Comparison of ENCODE assay signal across 16 cellular contexts in genomic region chr5:116379306-116379705, GRCh38.
A peak's percentile ranks its signal among the peaks of the same experiment; 100 is the strongest.
DNase-seq lines count a peak whose midpoint lies in the region; ATAC-seq and TF ChIP-seq lines count a peak whose summit lies in the region.
"Had no signal": no experiment of that assay in that cellular context is flagged by ENCODE, and none has a peak within 500 bp of the region (broad histone marks: within the 10 kb centered on the region; RNA-seq: fewer than 3 reads in every experiment).

No MANE protein-coding gene starts in this region.

- H3K36me3 Mint-ChIP-seq in activated T-helper 17 cell treated with anti-CD3 and anti-CD28 coated beads, Interleukin-2, amount 50 U/mL, for 72 hours (ENCODE audit: low read depth), result peaks cover 22% of the 10 kb centered on the region
- H3K36me3 Mint-ChIP-seq in type B pancreatic cell, result peaks cover 3% of the 10 kb centered on the region

- H3K4me1 Mint-ChIP-seq in activated T-helper 17 cell treated with anti-CD3 and anti-CD28 coated beads, Interleukin-2, amount 50 U/mL, for 72 hours, result no peaks in the 10 kb centered on the region
- H3K4me1 Mint-ChIP-seq in type B pancreatic cell (ENCODE audit: unreplicated experiment), result peaks cover 39% of the 10 kb centered on the region
- H3K4me1 Mint-ChIP-seq: IgD-negative memory B cell had no signal

- no peak overlapping the region for H3K4me3 ChIP-seq in WERI-Rb-1 (ENCODE audit: low read depth, low read length)
- no peak overlapping the region for H3K4me3 ChIP-seq in esophagus muscularis mucosa
- H3K4me3 ChIP-seq: GM23248 had no signal

- no peak overlapping the region for H3K27ac Mint-ChIP-seq in activated T-helper 17 cell treated with anti-CD3 and anti-CD28 coated beads, Interleukin-2, amount 50 U/mL, for 72 hours
- no peak overlapping the region for H3K27ac Mint-ChIP-seq in type B pancreatic cell
- H3K27ac Mint-ChIP-seq: CD4-positive, alpha-beta T cell; IgD-negative memory B cell had no signal

- H3K4me1 ChIP-seq in esophagus muscularis mucosa, result peaks cover 0 to 5% (median 2%) of the 10 kb centered on the region in 4 donors
- H3K4me1 ChIP-seq: Caco-2 had no signal

- H3K9me3 ChIP-seq in WERI-Rb-1 (ENCODE audit: severe bottlenecking) (no peaks in the 10 kb centered on the region), esophagus muscularis mucosa (no peaks in the 10 kb centered on the region)
- H3K9me3 ChIP-seq: Caco-2 had no signal

- H3K4me3 Mint-ChIP-seq in activated T-helper 17 cell treated with anti-CD3 and anti-CD28 coated beads, Interleukin-2, amount 50 U/mL, for 72 hours, result no peak overlapping the region
- H3K4me3 Mint-ChIP-seq in type B pancreatic cell, result no peak overlapping the region
- H3K4me3 Mint-ChIP-seq: CD4-positive, alpha-beta T cell; IgD-negative memory B cell had no signal

- 96% methylated on average over 5 of the region's 5 CpGs for WGBS in esophagus muscularis mucosa

- no peaks in the 10 kb centered on the region for H3K36me3 ChIP-seq in WERI-Rb-1
- no peaks in the 10 kb centered on the region for H3K36me3 ChIP-seq in esophagus muscularis mucosa

- H3K9me3 Mint-ChIP-seq in activated T-helper 17 cell treated with anti-CD3 and anti-CD28 coated beads, Interleukin-2, amount 50 U/mL, for 72 hours, result no peaks in the 10 kb centered on the region
- no peaks in the 10 kb centered on the region for H3K9me3 Mint-ChIP-seq in type B pancreatic cell
- H3K9me3 Mint-ChIP-seq: CD4-positive, alpha-beta T cell; IgD-negative memory B cell had no signal

- DNase-seq in WERI-Rb-1 (no peak), esophagus muscularis mucosa (ENCODE audit: extremely low spot score) (peak; percentile 26), myocyte (ENCODE audit: low read depth) (peak; percentile 50), type B pancreatic cell (ENCODE audit: extremely low spot score, unreplicated experiment) (no peak), HCEC 1CT (no peak)
- DNase-seq: ACHN; AML-193; Caco-2; CD4-positive, alpha-beta T cell; GM23248 had no signal

- no peak for ATAC-seq in activated T-helper 17 cell treated with anti-CD3 and anti-CD28 coated beads, Interleukin-2, amount 50 U/mL, for 72 hours (replicated peaks)
- no peak for ATAC-seq in HG03520 (IDR thresholded peaks at IDR 0.05; ENCODE audit: unreplicated experiment)
- ATAC-seq: HCT116, HepG2 had no signal

- H3K27me3 ChIP-seq in WERI-Rb-1 (ENCODE audit: insufficient read depth, low read depth, severe bottlenecking) (no peaks in the 10 kb centered on the region), esophagus muscularis mucosa (no peaks in the 10 kb centered on the region)

- H3K27ac ChIP-seq in WERI-Rb-1 (peak overlapping the region; percentile 67), esophagus muscularis mucosa (replicated peaks in 1 of 4) (no peak overlapping the region)
- H3K27ac ChIP-seq: C4-2B, GM23248 had no signal

- no peaks in the 10 kb centered on the region for H3K27me3 Mint-ChIP-seq in activated T-helper 17 cell treated with anti-CD3 and anti-CD28 coated beads, Interleukin-2, amount 50 U/mL, for 72 hours
- no peaks in the 10 kb centered on the region for H3K27me3 Mint-ChIP-seq in type B pancreatic cell
- H3K27me3 Mint-ChIP-seq: CD4-positive, alpha-beta T cell; IgD-negative memory B cell had no signal

- no peak for TF ChIP-seq CTCF in WERI-Rb-1 (IDR thresholded peaks at IDR 0.05; ENCODE audit: low read depth, low read length)
- no peak for TF ChIP-seq CTCF in esophagus muscularis mucosa (IDR thresholded peaks at IDR 0.05)
- no peak for TF ChIP-seq CTCF in type B pancreatic cell (conservative IDR thresholded peaks at IDR 0.05)

- intact Hi-C loops in esophagus muscularis mucosa (cut with DNase I), result no loop called here

- TF ChIP-seq POLR2A in esophagus muscularis mucosa (IDR thresholded peaks at IDR 0.05; ENCODE audit: low read depth), result no peak

- TF ChIP-seq EP300 in esophagus muscularis mucosa (IDR thresholded peaks at IDR 0.05), result no peak

Comparison
In these comparisons a context has a peak if more than half of its experiments do, and no peak if none do; other contexts are left out.
1. DNase-seq: peak in esophagus muscularis mucosa (single experiment) and myocyte (single experiment); none in WERI-Rb-1 (single experiment), type B pancreatic cell (single experiment) and HCEC 1CT (single experiment).